30 cellular contexts compared by ENCODE assay signal in the genomic region with DNA sequence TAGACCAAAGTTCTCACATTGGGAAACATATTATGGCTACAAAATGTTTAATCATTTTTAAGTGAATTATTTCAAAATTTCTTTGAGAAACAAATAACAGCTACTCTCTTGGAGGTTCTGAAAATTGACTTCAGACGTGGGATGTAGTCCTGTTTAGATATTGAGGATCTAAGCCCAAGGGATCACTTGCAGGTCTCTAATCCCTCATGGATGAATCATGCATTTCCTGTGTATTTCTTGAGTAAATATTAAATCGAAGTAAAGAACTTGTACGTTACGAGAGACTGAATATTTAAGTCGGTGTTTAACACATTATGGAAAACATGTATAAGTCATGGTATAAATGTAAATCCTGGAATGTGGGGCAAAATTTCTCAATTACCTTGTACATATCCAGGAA.
DNase-seq lines count a peak whose midpoint lies in the region; ATAC-seq, FAIRE-seq and TF ChIP-seq lines count a peak whose summit lies in the region.
"Had no signal": no experiment of that assay in that cellular context is flagged by ENCODE, and none has a peak within 500 bp of the region (broad histone marks: within the 10 kb centered on the region; RNA-seq: fewer than 3 reads in every experiment).

No MANE protein-coding gene starts in this region.

- no peak overlapping the region for H3K4me3 Mint-ChIP-seq in activated CD8-positive, alpha-beta T cell treated with anti-CD3 and anti-CD28 coated beads, Interleukin-2, amount 10 ng/mL, durations not matched to agents 7 days and 5 days
- H3K4me3 Mint-ChIP-seq in chondrocyte (ENCODE audit: unreplicated experiment): no peak overlapping the region
- H3K4me3 Mint-ChIP-seq: H9; natural killer cell treated with Interleukin-12 subunit alpha and Interleukin-12 subunit beta and Interleukin-15 and Interleukin-18, amount 100 ng/mL, for 72 hours; stimulated activated effector memory CD8-positive, alpha-beta T cell treated with anti-CD3 and anti-CD28 coated beads, Interleukin-12 subunit alpha, Interleukin-12 subunit beta, amount 100 ng/mL, for 72 hours; T-helper 2 cell treated with Interferon-gamma antibody and Interleukin-4, amounts not matched to agents 5 μg/mL and 100 μg/mL, for 36 hours had no signal

- POLR2A ChIA-PET in activated CD8-positive, alpha-beta T cell treated with anti-CD3 and anti-CD28 coated beads, Interleukin-2, amount 10 ng/mL, durations not matched to agents 7 days and 5 days (lab: Charles Lee): no interaction called here

- no peak for DNase-seq in left ventricle myocardium superior
- no peak for DNase-seq in Right ventricle myocardium inferior (ENCODE audit: missing footprints)
- peak; percentile 41 for DNase-seq in adipocyte (ENCODE audit: low read depth)
- peak; percentile 3 for DNase-seq in fibroblast of peridontal ligament (ENCODE audit: extremely low read depth)
- peak; percentile 10 for DNase-seq in urothelium cell line (ENCODE audit: low spot score)
- no peak for DNase-seq in activated CD8-positive, alpha-beta T cell treated with anti-CD3 and anti-CD28 coated beads, Interleukin-2, amount 10 ng/mL, durations not matched to agents 7 days and 5 days
- DNase-seq in posterior vena cava (ENCODE audit: low spot score): no peak
- no peak for DNase-seq in chondrocyte (ENCODE audit: low spot score)
- DNase-seq: activated CD4-positive, alpha-beta T cell treated with anti-CD3 and anti-CD28 coated beads for 4 hours; activated CD8-positive, alpha-beta memory T cell treated with anti-CD3 and anti-CD28 coated beads for 24 hours; activated gamma-delta T cell; activated T-cell treated with anti-CD3 and anti-CD28 coated beads, Interleukin-2, amount 50 U/mL, for 1 hour; body of pancreas; cortex of kidney; glutamatergic neuron; H9; islet precursor cell; MG63; NCI-H1417 treated with DMSO at 0.1 percent for 48 hours; NCI-H82; pancreas; stimulated activated CD4-positive, alpha-beta T cell treated with anti-CD3 and anti-CD28 coated beads, Interleukin-4, amount 100 ng/mL, for 24 hours; trophoblast cell had no signal

- no peaks in the 10 kb centered on the region for H3K27me3 ChIP-seq in adipocyte (replicated peaks; ENCODE audit: control insufficient read depth, insufficient read depth, low read length)
- H3K27me3 ChIP-seq: body of pancreas, MG63, pancreas, right atrium auricular region had no signal

- FAIRE-seq in urothelium cell line (lab: Jason Lieb, UNC): no peak
- FAIRE-seq: A549, K562, pancreas had no signal

- no peaks in the 10 kb centered on the region for H3K9me3 Mint-ChIP-seq in activated CD8-positive, alpha-beta T cell treated with anti-CD3 and anti-CD28 coated beads, Interleukin-2, amount 10 ng/mL, durations not matched to agents 7 days and 5 days (ENCODE audit: insufficient read depth)
- H3K9me3 Mint-ChIP-seq in chondrocyte (ENCODE audit: low read depth): no peaks in the 10 kb centered on the region
- H3K9me3 Mint-ChIP-seq: H9 had no signal

- peaks cover 12% of the 10 kb centered on the region for H3K4me1 ChIP-seq in adipocyte (ENCODE audit: control insufficient read depth, insufficient read depth, low read length)
- H3K4me1 ChIP-seq: A549, body of pancreas, pancreas, right atrium auricular region had no signal

- CTCF ChIA-PET in activated CD8-positive, alpha-beta T cell treated with anti-CD3 and anti-CD28 coated beads, Interleukin-2, amount 10 ng/mL, durations not matched to agents 7 days and 5 days (lab: Charles Lee): no interaction called here

- TF ChIP-seq CTCF in chondrocyte (IDR thresholded peaks at IDR 0.05): no peak

- H3K36me3 ChIP-seq in adipocyte (ENCODE audit: control insufficient read depth, insufficient read depth, low read length, severe bottlenecking): no peaks in the 10 kb centered on the region
- H3K36me3 ChIP-seq: MG63, pancreas, right atrium auricular region had no signal

- intact Hi-C loops in left ventricle myocardium superior (cut with micrococcal nuclease) (no loop called here), Right ventricle myocardium inferior (cut with DNase I) (no loop called here), posterior vena cava (cut with DNase I) (no loop called here)

- H3K4me1 Mint-ChIP-seq in activated CD8-positive, alpha-beta T cell treated with anti-CD3 and anti-CD28 coated beads, Interleukin-2, amount 10 ng/mL, durations not matched to agents 7 days and 5 days (ENCODE audit: low read depth): no peaks in the 10 kb centered on the region
- H3K4me1 Mint-ChIP-seq in chondrocyte (ENCODE audit: low read depth): peaks cover 10% of the 10 kb centered on the region
- H3K4me1 Mint-ChIP-seq: stimulated activated effector memory CD8-positive, alpha-beta T cell treated with anti-CD3 and anti-CD28 coated beads, Interleukin-12 subunit alpha, Interleukin-12 subunit beta, amount 100 ng/mL, for 72 hours had no signal

- H3K27ac Mint-ChIP-seq in activated CD8-positive, alpha-beta T cell treated with anti-CD3 and anti-CD28 coated beads, Interleukin-2, amount 10 ng/mL, durations not matched to agents 7 days and 5 days: no peak overlapping the region
- no peak overlapping the region for H3K27ac Mint-ChIP-seq in chondrocyte (ENCODE audit: unreplicated experiment)
- H3K27ac Mint-ChIP-seq: H9; natural killer cell treated with Interleukin-12 subunit alpha and Interleukin-12 subunit beta and Interleukin-15 and Interleukin-18, amount 100 ng/mL, for 72 hours; stimulated activated effector memory CD8-positive, alpha-beta T cell treated with anti-CD3 and anti-CD28 coated beads, Interleukin-12 subunit alpha, Interleukin-12 subunit beta, amount 100 ng/mL, for 72 hours; T-helper 2 cell treated with Interferon-gamma antibody and Interleukin-4, amounts not matched to agents 5 μg/mL and 100 μg/mL, for 36 hours had no signal

- H3K9me3 ChIP-seq in adipocyte (ENCODE audit: control insufficient read depth, low read length): no peaks in the 10 kb centered on the region
- H3K9me3 ChIP-seq: A549, body of pancreas, MG63, pancreas, right atrium auricular region had no signal

- peak overlapping the region; percentile 22 for H3K4me3 ChIP-seq in adipocyte (ENCODE audit: low read length)
- H3K4me3 ChIP-seq: A549, body of pancreas, K562, MG63, pancreas, right atrium auricular region had no signal

- no peaks in the 10 kb centered on the region for H3K27me3 Mint-ChIP-seq in activated CD8-positive, alpha-beta T cell treated with anti-CD3 and anti-CD28 coated beads, Interleukin-2, amount 10 ng/mL, durations not matched to agents 7 days and 5 days (ENCODE audit: low read depth)
- H3K27me3 Mint-ChIP-seq in chondrocyte (ENCODE audit: low read depth): no peaks in the 10 kb centered on the region
- H3K27me3 Mint-ChIP-seq: natural killer cell treated with Interleukin-12 subunit alpha and Interleukin-12 subunit beta and Interleukin-15 and Interleukin-18, amount 100 ng/mL, for 72 hours had no signal

- peak; percentile 38 for ATAC-seq in left ventricle myocardium superior
- ATAC-seq in Right ventricle myocardium inferior: no peak
- no peak for ATAC-seq in activated CD8-positive, alpha-beta T cell treated with anti-CD3 and anti-CD28 coated beads, Interleukin-2, amount 10 ng/mL, durations not matched to agents 7 days and 5 days
- ATAC-seq: A549; body of pancreas; esophagus mucosa; K562; natural killer cell treated with Interleukin-12 subunit alpha and Interleukin-12 subunit beta and Interleukin-15 and Interleukin-18, amount 100 ng/mL, for 72 hours; pancreas; stimulated activated effector memory CD8-positive, alpha-beta T cell treated with anti-CD3 and anti-CD28 coated beads, Interleukin-12 subunit alpha, Interleukin-12 subunit beta, amount 100 ng/mL, for 72 hours had no signal

- H3K36me3 Mint-ChIP-seq in activated CD8-positive, alpha-beta T cell treated with anti-CD3 and anti-CD28 coated beads, Interleukin-2, amount 10 ng/mL, durations not matched to agents 7 days and 5 days (ENCODE audit: low read depth): no peaks in the 10 kb centered on the region
- no peaks in the 10 kb centered on the region for H3K36me3 Mint-ChIP-seq in chondrocyte (ENCODE audit: low read depth)
- H3K36me3 Mint-ChIP-seq: natural killer cell treated with Interleukin-12 subunit alpha and Interleukin-12 subunit beta and Interleukin-15 and Interleukin-18, amount 100 ng/mL, for 72 hours; stimulated activated effector memory CD8-positive, alpha-beta T cell treated with anti-CD3 and anti-CD28 coated beads, Interleukin-12 subunit alpha, Interleukin-12 subunit beta, amount 100 ng/mL, for 72 hours had no signal

- no peak overlapping the region for H3K9ac ChIP-seq in adipocyte (ENCODE audit: low read length)

Comparison
In these comparisons a context has a peak if more than half of its experiments do, and no peak if none do; other contexts are left out.
1. DNase-seq: peak in adipocyte (single experiment), fibroblast of peridontal ligament (single experiment) and urothelium cell line (single experiment); none in left ventricle myocardium superior (single experiment), Right ventricle myocardium inferior (single experiment), activated CD8-positive, alpha-beta T cell treated with anti-CD3 and anti-CD28 coated beads, Interleukin-2, amount 10 ng/mL, durations not matched to agents 7 days and 5 days (single experiment), posterior vena cava (single experiment) and chondrocyte (single experiment).